ENCODE assay signal across 1 cellular context in genomic region chr1:28886731-28887417, GRCh38.
TF ChIP-seq lines count a peak whose summit lies in the region.

No MANE protein-coding gene starts in this region.

TF ChIP-seq in HepG2, 621 proteins besides CTCF, POLR2A, EP300 and RAD21 (continued from another document and continues in another):
- TF ChIP-seq AFF4 (CRISPR knock-in tag; IDR thresholded peaks at IDR 0.05), result no peak
- no peak for TF ChIP-seq ZBTB25 (CRISPR knock-in tag; IDR thresholded peaks at IDR 0.05)
- TF ChIP-seq CENPX (CRISPR knock-in tag; IDR thresholded peaks at IDR 0.05), result no peak
- no peak for TF ChIP-seq RFXAP (CRISPR knock-in tag; IDR thresholded peaks at IDR 0.05; ENCODE audit: borderline replicate concordance)
- TF ChIP-seq LBX2 (CRISPR knock-in tag; IDR thresholded peaks at IDR 0.05; ENCODE audit: borderline replicate concordance), result no peak
- TF ChIP-seq CBX1 (IDR thresholded peaks at IDR 0.05; ENCODE audit: low read depth), result no peak
- 0 out of 2 replicates have a peak, but pooled peaks have one; percentile 32 for TF ChIP-seq HOMEZ (CRISPR knock-in tag; IDR thresholded peaks at IDR 0.05; ENCODE audit: low read depth)
- TF ChIP-seq IRX3 (CRISPR knock-in tag; IDR thresholded peaks at IDR 0.05; ENCODE audit: borderline replicate concordance, low read depth), result no peak
- 0 out of 2 replicates have a peak, but pooled peaks have one; percentile 65 for TF ChIP-seq ZNF224 (CRISPR knock-in tag; IDR thresholded peaks at IDR 0.05)
- TF ChIP-seq STAT5B (CRISPR knock-in tag; IDR thresholded peaks at IDR 0.05), result no peak
- no peak for TF ChIP-seq AGO2 (optimal IDR thresholded peaks at IDR 0.05; ENCODE audit: low read depth, low read length)
- no peak for TF ChIP-seq ZNF589 (CRISPR knock-in tag; conservative IDR thresholded peaks at IDR 0.05)
- no peak for TF ChIP-seq ZBTB26 (CRISPR knock-in tag; IDR thresholded peaks at IDR 0.05; ENCODE audit: borderline replicate concordance)
- TF ChIP-seq MXI1 (IDR thresholded peaks at IDR 0.05; ENCODE audit: borderline replicate concordance, low read depth, low read length), result peak; percentile 62; the same call in 1 of the 3 replicates
- TF ChIP-seq TARDBP (CRISPR knock-in tag; IDR thresholded peaks at IDR 0.05), result peak; percentile 54; the same call in 1 of the 2 replicates
- no peak for TF ChIP-seq ZNF776 (CRISPR knock-in tag; IDR thresholded peaks at IDR 0.05)
- TF ChIP-seq ZSCAN21 (CRISPR knock-in tag; IDR thresholded peaks at IDR 0.05; ENCODE audit: borderline replicate concordance), result no peak
- TF ChIP-seq PRPF4 (IDR thresholded peaks at IDR 0.05; ENCODE audit: low read depth, low read length, poor library complexity, severe bottlenecking), result no peak
- TF ChIP-seq ZFX (CRISPR knock-in tag; IDR thresholded peaks at IDR 0.05; ENCODE audit: low read depth), result peak; percentile 70
- no peak for TF ChIP-seq RELA (CRISPR knock-in tag; IDR thresholded peaks at IDR 0.05)
- TF ChIP-seq MAF1 (CRISPR knock-in tag; IDR thresholded peaks at IDR 0.05; ENCODE audit: borderline replicate concordance), result no peak
- TF ChIP-seq ZNF629 (CRISPR knock-in tag; conservative IDR thresholded peaks at IDR 0.05), result no peak
- no peak for TF ChIP-seq JARID2 (CRISPR knock-in tag; IDR thresholded peaks at IDR 0.05; ENCODE audit: insufficient replicate concordance)
- peak; percentile 37 for TF ChIP-seq TBL1XR1 (IDR thresholded peaks at IDR 0.05; ENCODE audit: borderline replicate concordance, low read length, partially characterized antibody)
- no peak for TF ChIP-seq ZNF7 (CRISPR knock-in tag; IDR thresholded peaks at IDR 0.05)
- TF ChIP-seq SP1 (IDR thresholded peaks at IDR 0.05), result no peak
- TF ChIP-seq SP1 (CRISPR knock-in tag; IDR thresholded peaks at IDR 0.05), result peak; percentile 73
- TF ChIP-seq HNF4G (IDR thresholded peaks at IDR 0.05; ENCODE audit: borderline replicate concordance, low read depth, low read length), result no peak
- TF ChIP-seq HNF4G (CRISPR knock-in tag; IDR thresholded peaks at IDR 0.05; ENCODE audit: borderline replicate concordance, low read depth), result no peak
- no peak for TF ChIP-seq IRF2 (CRISPR knock-in tag; IDR thresholded peaks at IDR 0.05)
- no peak for TF ChIP-seq PLRG1 (conservative IDR thresholded peaks at IDR 0.05)
- no peak; the same call in 1 of the 2 replicates for TF ChIP-seq ZNF274 (CRISPR knock-in tag; IDR thresholded peaks at IDR 0.05)
- TF ChIP-seq FOXC1 (CRISPR knock-in tag; IDR thresholded peaks at IDR 0.05; ENCODE audit: borderline replicate concordance), result no peak
- TF ChIP-seq ZSCAN12 (CRISPR knock-in tag; IDR thresholded peaks at IDR 0.05), result no peak
- no peak; the same call in 1 of the 2 replicates for TF ChIP-seq ZNF160 (CRISPR knock-in tag; IDR thresholded peaks at IDR 0.05)
- peak; percentile 74; the same call in 1 of the 2 replicates for TF ChIP-seq ZNF790 (CRISPR knock-in tag; IDR thresholded peaks at IDR 0.05; ENCODE audit: borderline replicate concordance)
- TF ChIP-seq ZNF598 (CRISPR knock-in tag; IDR thresholded peaks at IDR 0.05; ENCODE audit: borderline replicate concordance), result no peak
- no peak for TF ChIP-seq TEAD3 (CRISPR knock-in tag; optimal IDR thresholded peaks at IDR 0.05; ENCODE audit: borderline replicate concordance)
- TF ChIP-seq ZNF737 (CRISPR knock-in tag; IDR thresholded peaks at IDR 0.05; ENCODE audit: borderline replicate concordance), result no peak
- no peak for TF ChIP-seq ZNF513 (CRISPR knock-in tag; conservative IDR thresholded peaks at IDR 0.05)
- no peak for TF ChIP-seq ZNF652 (CRISPR knock-in tag; IDR thresholded peaks at IDR 0.05; ENCODE audit: borderline replicate concordance, low read depth)
- TF ChIP-seq GABPA (IDR thresholded peaks at IDR 0.05; ENCODE audit: low read depth, low read length), result no peak; the same call in 1 of the 2 replicates
- TF ChIP-seq GABPA (CRISPR knock-in tag; IDR thresholded peaks at IDR 0.05; ENCODE audit: low read depth), result no peak
- TF ChIP-seq RFX3 (CRISPR knock-in tag; IDR thresholded peaks at IDR 0.05), result no peak
- TF ChIP-seq SPEN (CRISPR knock-in tag; IDR thresholded peaks at IDR 0.05; ENCODE audit: low read depth), result no peak
- TF ChIP-seq NFYB (CRISPR knock-in tag; IDR thresholded peaks at IDR 0.05), result peak; percentile 97
- no peak for TF ChIP-seq ZC3H13 (CRISPR knock-in tag; IDR thresholded peaks at IDR 0.05)
- TF ChIP-seq PRDM15 (CRISPR knock-in tag; IDR thresholded peaks at IDR 0.05), result no peak
- no peak for TF ChIP-seq ZNF761 (CRISPR knock-in tag; conservative IDR thresholded peaks at IDR 0.05)
- TF ChIP-seq SSRP1 (CRISPR knock-in tag; IDR thresholded peaks at IDR 0.05), result no peak
- TF ChIP-seq HNF1A (IDR thresholded peaks at IDR 0.05; ENCODE audit: low read depth), result no peak
- TF ChIP-seq HNF1A (CRISPR knock-in tag; IDR thresholded peaks at IDR 0.05; ENCODE audit: borderline replicate concordance), result no peak
- no peak for TF ChIP-seq JDP2 (CRISPR knock-in tag; IDR thresholded peaks at IDR 0.05; ENCODE audit: borderline replicate concordance)
- TF ChIP-seq MLLT10 (CRISPR knock-in tag; IDR thresholded peaks at IDR 0.05), result no peak
- TF ChIP-seq EED (CRISPR knock-in tag; IDR thresholded peaks at IDR 0.05), result 0 out of 2 replicates have a peak, but pooled peaks have one; percentile 40
